ENCODE assay signal across 1 cellular context in the genomic region with DNA sequence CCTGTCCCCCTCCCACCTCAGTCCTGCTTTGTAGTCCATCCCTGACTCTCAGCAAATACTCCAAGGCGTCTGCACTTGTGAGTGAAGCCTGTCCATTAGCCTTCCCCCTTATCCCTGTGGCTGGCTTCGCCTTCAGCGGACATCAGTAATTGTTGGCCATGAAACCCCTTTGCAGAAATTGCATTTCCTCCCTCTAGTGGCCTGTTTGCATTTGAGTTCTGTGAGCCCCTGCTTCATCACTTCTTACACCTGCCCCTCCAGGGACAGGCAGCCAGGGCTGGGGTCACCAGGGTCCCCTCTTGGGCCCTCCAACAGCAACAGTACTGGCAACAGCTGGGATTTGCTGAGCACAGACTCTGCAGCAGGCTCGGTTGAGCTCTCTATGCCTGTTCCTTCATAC.
TF ChIP-seq lines count a peak whose summit lies in the region.

No MANE protein-coding gene starts in this region.

TF ChIP-seq in K562, 482 proteins besides CTCF, POLR2A, EP300 and RAD21:
- TF ChIP-seq CREBBP (IDR thresholded peaks at IDR 0.05; ENCODE audit: low read depth, low read length) (no peak), MTA1 (IDR thresholded peaks at IDR 0.05; ENCODE audit: borderline replicate concordance) (no peak), HOXB6 (CRISPR knock-in tag; IDR thresholded peaks at IDR 0.05; ENCODE audit: borderline replicate concordance) (no peak), PHTF2 (CRISPR knock-in tag; IDR thresholded peaks at IDR 0.05) (no peak), SNIP1 (IDR thresholded peaks at IDR 0.05; ENCODE audit: low read depth) (no peak), C11orf30 (IDR thresholded peaks at IDR 0.05; ENCODE audit: low read depth) (no peak), ETV5 (CRISPR knock-in tag; IDR thresholded peaks at IDR 0.05; ENCODE audit: low read depth) (no peak), ILF3 (IDR thresholded peaks at IDR 0.05; ENCODE audit: borderline replicate concordance) (no peak), CREB1 (IDR thresholded peaks at IDR 0.05) (no peak), CREB1 (CRISPR knock-in tag; IDR thresholded peaks at IDR 0.05) (no peak), FOS (IDR thresholded peaks at IDR 0.05; ENCODE audit: extremely low read depth, insufficient read length) (no peak), ZNF282 (CRISPR knock-in tag; IDR thresholded peaks at IDR 0.05) (no peak)
- TF ChIP-seq, protein P1, sequence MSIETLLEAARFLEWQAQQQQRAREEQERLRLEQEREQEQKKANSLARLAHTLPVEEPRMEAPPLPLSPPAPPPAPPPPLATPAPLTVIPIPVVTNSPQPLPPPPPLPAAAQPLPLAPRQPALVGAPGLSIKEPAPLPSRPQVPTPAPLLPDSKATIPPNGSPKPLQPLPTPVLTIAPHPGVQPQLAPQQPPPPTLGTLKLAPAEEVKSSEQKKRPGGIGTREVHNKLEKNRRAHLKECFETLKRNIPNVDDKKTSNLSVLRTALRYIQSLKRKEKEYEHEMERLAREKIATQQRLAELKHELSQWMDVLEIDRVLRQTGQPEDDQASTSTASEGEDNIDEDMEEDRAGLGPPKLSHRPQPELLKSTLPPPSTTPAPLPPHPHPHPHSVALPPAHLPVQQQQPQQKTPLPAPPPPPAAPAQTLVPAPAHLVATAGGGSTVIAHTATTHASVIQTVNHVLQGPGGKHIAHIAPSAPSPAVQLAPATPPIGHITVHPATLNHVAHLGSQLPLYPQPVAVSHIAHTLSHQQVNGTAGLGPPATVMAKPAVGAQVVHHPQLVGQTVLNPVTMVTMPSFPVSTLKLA (conservative IDR thresholded peaks at IDR 0.05) = no peak
